ENCODE assay signal across 18 cellular contexts in genomic region chr21:46552865-46553379, GRCh38. TPM values are rescaled to one million over a fixed set of nuclear protein-coding genes. Genes with fewer than 3 reads are reported as not detected.
DNase-seq lines count a peak whose midpoint lies in the region; ATAC-seq and TF ChIP-seq lines count a peak whose summit lies in the region.
"Had no signal": no experiment of that assay in that cellular context is flagged by ENCODE, and none has a peak within 500 bp of the region (broad histone marks: within the 10 kb centered on the region; RNA-seq: fewer than 3 reads in every experiment).

No MANE protein-coding gene starts in this region.

- H3K36me3 Mint-ChIP-seq in activated naive CD4-positive, alpha-beta T cell treated with anti-CD3 and anti-CD28 coated beads, Interleukin-2, amount 50 U/mL, for 72 hours: peaks cover 13 to 27% of the 10 kb centered on the region in 2 donors

- peaks cover 0 to 3% of the 10 kb centered on the region in 2 donors for H3K9me3 Mint-ChIP-seq in activated naive CD4-positive, alpha-beta T cell treated with anti-CD3 and anti-CD28 coated beads, Interleukin-2, amount 50 U/mL, for 72 hours
- H3K9me3 Mint-ChIP-seq: WTC11 had no signal

- peak overlapping the region; percentile 78 for H3K27ac ChIP-seq in lower lobe of right lung
- peak overlapping the region; percentile 89 for H3K27ac ChIP-seq in thymus (ENCODE audit: low read depth)
- H3K27ac ChIP-seq: epithelial cell of prostate, uterus had no signal

- TF ChIP-seq CTCF in lower lobe of right lung (IDR thresholded peaks at IDR 0.05): no peak

- H3K4me3 ChIP-seq in lower lobe of right lung (no peak overlapping the region), thymus (ENCODE audit: low read length) (no peak overlapping the region)
- H3K4me3 ChIP-seq: uterus had no signal

- H3K27ac Mint-ChIP-seq in activated naive CD4-positive, alpha-beta T cell treated with anti-CD3 and anti-CD28 coated beads, Interleukin-2, amount 50 U/mL, for 72 hours: peak overlapping the region; percentile 36 to 88
- H3K27ac Mint-ChIP-seq: WTC11 had no signal

- ATAC-seq in activated naive CD4-positive, alpha-beta T cell treated with anti-CD3 and anti-CD28 coated beads, Interleukin-2, amount 50 U/mL, for 72 hours: no peak
- ATAC-seq in lower lobe of right lung: no peak
- ATAC-seq in GM18520 (IDR thresholded peaks at IDR 0.05; ENCODE audit: unreplicated experiment): no peak
- ATAC-seq: HCT116, Panc1, WTC11 had no signal

- H3K27me3 ChIP-seq in lower lobe of right lung (ENCODE audit: low read depth) (no peaks in the 10 kb centered on the region), thymus (ENCODE audit: control insufficient read depth, insufficient read depth) (no peaks in the 10 kb centered on the region)
- H3K27me3 ChIP-seq: uterus had no signal

- H3K36me3 ChIP-seq in lower lobe of right lung (peaks cover 84% of the 10 kb centered on the region), thymus (ENCODE audit: control insufficient read depth, insufficient read depth) (peaks cover 50% of the 10 kb centered on the region)
- H3K36me3 ChIP-seq: uterus had no signal

- H3K4me1 ChIP-seq in lower lobe of right lung (peaks cover 13% of the 10 kb centered on the region), thymus (ENCODE audit: control insufficient read depth, insufficient read depth, low read length) (no peaks in the 10 kb centered on the region)
- H3K4me1 ChIP-seq: uterus had no signal

- 98% methylated on average over 5 of the region's 5 CpGs for WGBS in thymus

- DNase-seq in activated effector memory CD4-positive, alpha-beta T cell treated with anti-CD3 and anti-CD28 coated beads, Interleukin-2, amount 50 U/mL, for 16 hours: peak; percentile 55
- no peak for DNase-seq in activated effector memory CD4-positive, alpha-beta T cell treated with Interleukin-2 at 50 U/mL for 16 hours
- no peak for DNase-seq in activated naive CD4-positive, alpha-beta T cell treated with anti-CD3 and anti-CD28 coated beads, Interleukin-2, amount 50 U/mL, for 72 hours (ENCODE audit: low spot score in 2 of 2)
- DNase-seq in lower lobe of right lung: no peak
- DNase-seq in retina: no peak
- DNase-seq in T1000 (lab: John Stamatoyannopoulos, UW): no peak
- DNase-seq: ACHN, mesenchymal stem cell, NCI-H2081 treated with DMSO at 0.1 percent for 48 hours, NCI-H526 treated with DMSO at 0.1 percent for 48 hours, occipital lobe, uterus had no signal

- intact Hi-C loops in lower lobe of right lung (cut with DNase I): no loop called here

- H3K9me3 ChIP-seq in lower lobe of right lung: no peaks in the 10 kb centered on the region
- no peaks in the 10 kb centered on the region for H3K9me3 ChIP-seq in thymus (ENCODE audit: control insufficient read depth)
- H3K9me3 ChIP-seq: uterus had no signal

RNA-seq across cellular contexts. Expression of gene S100B, which starts 52.0 kb away (rescaled TPM):
- not detected for total RNA-seq in activated naive CD4-positive, alpha-beta T cell treated with anti-CD3 and anti-CD28 coated beads, Interleukin-2, amount 50 U/mL, for 72 hours
- total RNA-seq in lower lobe of right lung: 4.5 TPM
- polyA plus RNA-seq in thymus: 46.3 TPM
